Comparison of ENCODE assay signal across 1 cellular context in genomic region chrX:149877636-149878035, GRCh38.
A peak's percentile ranks its signal among the peaks of the same experiment; 100 is the strongest.
TF ChIP-seq lines count a peak whose summit lies in the region.

No MANE protein-coding gene starts in this region.

TF ChIP-seq in HEK293, 187 proteins besides CTCF, POLR2A, EP300 and RAD21:
- peak; percentile 66; the same call in 1 of the 2 replicates for TF ChIP-seq ZNF362 (tag by site-specific recombination; IDR thresholded peaks at IDR 0.05)
- no peak for TF ChIP-seq HOXA7 (CRISPR knock-in tag; IDR thresholded peaks at IDR 0.05; ENCODE audit: borderline replicate concordance)
- peak; percentile 31; the same call in 1 of the 2 replicates for TF ChIP-seq ZNF629 (tag by site-specific recombination; IDR thresholded peaks at IDR 0.05)
- 0 out of 2 replicates have a peak, but pooled peaks have one; percentile 29 for TF ChIP-seq ZNF184 (tag by site-specific recombination; IDR thresholded peaks at IDR 0.05)
- TF ChIP-seq ZNF112 (tag by site-specific recombination; IDR thresholded peaks at IDR 0.05) = no peak
- TF ChIP-seq ZNF354C (tag by site-specific recombination; IDR thresholded peaks at IDR 0.05; ENCODE audit: borderline replicate concordance, low read depth) = no peak
- no peak for TF ChIP-seq ZFP69B (tag by site-specific recombination; IDR thresholded peaks at IDR 0.05)
- TF ChIP-seq, protein P1, sequence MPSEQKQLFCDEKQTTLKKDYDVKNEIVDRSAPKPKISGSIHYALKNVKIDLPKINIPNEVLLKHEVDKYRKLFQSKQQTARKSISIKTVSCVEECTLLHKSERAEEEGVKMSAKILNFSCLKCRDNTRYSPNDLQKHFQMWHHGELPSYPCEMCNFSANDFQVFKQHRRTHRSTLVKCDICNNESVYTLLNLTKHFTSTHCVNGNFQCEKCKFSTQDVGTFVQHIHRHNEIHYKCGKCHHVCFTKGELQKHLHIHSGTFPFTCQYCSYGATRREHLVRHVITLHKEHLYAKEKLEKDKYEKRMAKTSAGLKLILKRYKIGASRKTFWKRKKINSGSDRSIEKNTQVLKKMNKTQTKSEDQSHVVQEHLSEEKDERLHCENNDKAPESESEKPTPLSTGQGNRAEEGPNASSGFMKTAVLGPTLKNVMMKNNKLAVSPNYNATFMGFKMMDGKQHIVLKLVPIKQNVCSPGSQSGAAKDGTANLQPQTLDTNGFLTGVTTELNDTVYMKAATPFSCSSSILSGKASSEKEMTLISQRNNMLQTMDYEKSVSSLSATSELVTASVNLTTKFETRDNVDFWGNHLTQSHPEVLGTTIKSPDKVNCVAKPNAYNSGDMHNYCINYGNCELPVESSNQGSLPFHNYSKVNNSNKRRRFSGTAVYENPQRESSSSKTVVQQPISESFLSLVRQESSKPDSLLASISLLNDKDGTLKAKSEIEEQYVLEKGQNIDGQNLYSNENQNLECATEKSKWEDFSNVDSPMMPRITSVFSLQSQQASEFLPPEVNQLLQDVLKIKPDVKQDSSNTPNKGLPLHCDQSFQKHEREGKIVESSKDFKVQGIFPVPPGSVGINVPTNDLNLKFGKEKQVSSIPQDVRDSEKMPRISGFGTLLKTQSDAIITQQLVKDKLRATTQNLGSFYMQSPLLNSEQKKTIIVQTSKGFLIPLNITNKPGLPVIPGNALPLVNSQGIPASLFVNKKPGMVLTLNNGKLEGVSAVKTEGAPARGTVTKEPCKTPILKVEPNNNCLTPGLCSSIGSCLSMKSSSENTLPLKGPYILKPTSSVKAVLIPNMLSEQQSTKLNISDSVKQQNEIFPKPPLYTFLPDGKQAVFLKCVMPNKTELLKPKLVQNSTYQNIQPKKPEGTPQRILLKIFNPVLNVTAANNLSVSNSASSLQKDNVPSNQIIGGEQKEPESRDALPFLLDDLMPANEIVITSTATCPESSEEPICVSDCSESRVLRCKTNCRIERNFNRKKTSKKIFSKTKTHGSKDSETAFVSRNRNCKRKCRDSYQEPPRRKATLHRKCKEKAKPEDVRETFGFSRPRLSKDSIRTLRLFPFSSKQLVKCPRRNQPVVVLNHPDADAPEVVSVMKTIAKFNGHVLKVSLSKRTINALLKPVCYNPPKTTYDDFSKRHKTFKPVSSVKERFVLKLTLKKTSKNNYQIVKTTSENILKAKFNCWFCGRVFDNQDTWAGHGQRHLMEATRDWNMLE (tag by site-specific recombination; conservative IDR thresholded peaks at IDR 0.05; ENCODE audit: low read depth) = 0 out of 2 replicates have a peak, but pooled peaks have one; percentile 9
- TF ChIP-seq PRDM10 (tag by site-specific recombination; IDR thresholded peaks at IDR 0.05) = peak; percentile 62; the same call in 1 of the 2 replicates
- 0 out of 2 replicates have a peak, but pooled peaks have one; percentile 21 for TF ChIP-seq ZNF660 (tag by site-specific recombination; IDR thresholded peaks at IDR 0.05)
- TF ChIP-seq ZEB2 (tag by site-specific recombination; IDR thresholded peaks at IDR 0.05) = 0 out of 2 replicates have a peak, but pooled peaks have one; percentile 11
- TF ChIP-seq PRDM1 (tag by site-specific recombination; IDR thresholded peaks at IDR 0.05) = 0 out of 2 replicates have a peak, but pooled peaks have one; percentile 9
- TF ChIP-seq ZFP37 (tag by site-specific recombination; IDR thresholded peaks at IDR 0.05) = no peak
- TF ChIP-seq ZNF596 (tag by site-specific recombination; IDR thresholded peaks at IDR 0.05) = no peak
TF ChIP-seq in HEK293: peak in this region for 8.
